In the genomic region with DNA sequence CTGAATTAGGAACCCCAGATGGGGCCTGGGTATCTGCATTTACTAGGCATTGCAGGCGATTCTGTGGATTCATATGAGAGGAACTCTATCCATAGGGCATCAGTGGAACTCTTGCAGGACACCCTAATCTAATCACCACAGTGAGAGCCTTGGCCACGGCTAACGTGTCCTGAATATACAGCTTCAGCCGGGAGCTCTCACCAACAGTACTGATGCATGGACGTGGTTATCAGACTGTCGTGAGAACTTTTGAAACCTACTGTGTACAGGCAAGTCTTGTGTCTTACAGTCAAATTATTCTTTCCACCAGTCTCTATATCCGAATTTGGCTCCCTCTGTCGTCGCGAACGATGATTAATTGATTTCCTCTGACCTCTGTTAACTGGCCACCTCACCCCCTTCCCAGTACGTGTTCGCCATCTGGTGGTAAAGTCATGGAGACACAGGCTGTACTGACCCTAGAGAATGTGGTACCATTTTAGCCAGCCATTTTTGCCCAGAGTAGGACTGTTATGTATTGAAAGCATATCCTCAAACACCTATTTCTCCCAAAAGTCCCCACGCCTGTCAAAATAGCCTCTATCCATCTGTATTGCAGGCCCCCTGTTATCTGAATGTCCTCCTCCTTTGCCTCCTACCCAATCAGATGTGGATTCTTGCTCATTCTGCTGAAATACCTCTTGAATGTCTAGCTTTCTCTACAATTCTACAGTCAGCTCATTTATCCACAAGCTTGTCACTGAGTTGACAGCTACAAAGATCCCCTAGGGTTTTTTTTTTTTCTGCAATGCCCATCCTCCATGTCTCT, we compare ENCODE assay signal across 8 cellular contexts. TPM values are rescaled to one million over a fixed set of nuclear protein-coding genes. Genes with fewer than 3 reads are reported as not detected.
A peak's percentile ranks its signal among the peaks of the same experiment; 100 is the strongest.
DNase-seq lines count a peak whose midpoint lies in the region; ATAC-seq and TF ChIP-seq lines count a peak whose summit lies in the region.

No MANE protein-coding gene starts in this region.

- no peak overlapping the region for H3K4me3 ChIP-seq in A673 (ENCODE audit: low read depth, low read length, poor library complexity, severe bottlenecking)

- H3K9me3 ChIP-seq in A673 (ENCODE audit: low read depth, low read length, poor library complexity, severe bottlenecking) (no peaks in the 10 kb centered on the region), T-helper 17 cell (ENCODE audit: control insufficient read depth, low read length, poor library complexity, severe bottlenecking) (no peaks in the 10 kb centered on the region)

- H3K4me1 Mint-ChIP-seq in HFFc6 (ENCODE audit: low read depth) (peaks cover 21% of the 10 kb centered on the region), T-helper 17 cell (peaks cover 2% of the 10 kb centered on the region)

- CTCF ChIA-PET in A673 (lab: Charles Lee), result interaction anchor here (0.7 to 1.9 kb wide), 6 partner anchors 82 to 218 kb away, joined by 3 to 8 read pairs (median 3); no protein-coding TSS in a partner anchor

- DNase-seq in A673 (ENCODE audit: low spot score) (peak; percentile 62), GM10266 (ENCODE audit: extremely low spot score) (peak; percentile 66), HFFc6 (peak; percentile 75), NCI-H1048 (lab: John Stamatoyannopoulos, UW) (peak; percentile 31), T-helper 17 cell (no peak), myocyte (ENCODE audit: low read depth) (peak; percentile 83)
- no peak for DNase-seq in effector CD8-positive, alpha-beta T cell (lab: John Stamatoyannopoulos, UW)

- ATAC-seq in T-helper 17 cell (peak; percentile 48), esophagus mucosa (peak; percentile 85)

- H3K36me3 ChIP-seq in A673 (ENCODE audit: insufficient read depth, low read length, poor library complexity, severe bottlenecking), result no peaks in the 10 kb centered on the region

- BruUV-seq in A673 (replicated peaks; lab: Mats Ljungman, UMichigan), result no TSS peak

- no peak overlapping the region for H3K27ac ChIP-seq in A673 (ENCODE audit: low read depth, low read length, poor library complexity, severe bottlenecking)

- peak; percentile 77 for TF ChIP-seq CTCF in A673 (conservative IDR thresholded peaks at IDR 0.05; ENCODE audit: low read depth, low read length)
- TF ChIP-seq CTCF in GM10266 (IDR thresholded peaks at IDR 0.05; ENCODE audit: control insufficient read depth, insufficient read depth, low read depth, missing control alignments), result peak; percentile 93
- peak; percentile 95 for TF ChIP-seq CTCF in HFFc6 (IDR thresholded peaks at IDR 0.05)

- H3K4me1 ChIP-seq in A673 (ENCODE audit: insufficient read depth, low read length, poor library complexity, severe bottlenecking), result no peaks in the 10 kb centered on the region

- H3K36me3 Mint-ChIP-seq in HFFc6 (ENCODE audit: low read depth) (no peaks in the 10 kb centered on the region), T-helper 17 cell (ENCODE audit: low read depth) (peaks cover 2% of the 10 kb centered on the region)

- H3K4me3 Mint-ChIP-seq in HFFc6 (no peak overlapping the region), T-helper 17 cell (no peak overlapping the region)

- no peaks in the 10 kb centered on the region for H3K27me3 ChIP-seq in A673 (replicated peaks; ENCODE audit: insufficient read depth, low read depth, low read length, poor library complexity)

- H3K9me3 Mint-ChIP-seq in HFFc6, result no peaks in the 10 kb centered on the region

- H3K27me3 Mint-ChIP-seq in HFFc6 (ENCODE audit: insufficient read depth) (peaks cover 18% of the 10 kb centered on the region), T-helper 17 cell (peaks cover 51% of the 10 kb centered on the region)

- intact Hi-C loops in A673 (cut with micrococcal nuclease; ENCODE audit: unreplicated experiment), result loop anchor here (1.0 to 5.0 kb wide), 3 partner anchors 100 to 217 kb away; no protein-coding TSS in a partner anchor

- H3K27ac Mint-ChIP-seq in HFFc6 (no peak overlapping the region), T-helper 17 cell (no peak overlapping the region)

- POLR2A ChIA-PET in A673 (lab: Charles Lee; ENCODE audit: low non-redundant PET), result no interaction called here

RNA-seq across cellular contexts. Expression of a gene that starts 39.7 kb away (rescaled TPM):
- not detected in 2 replicates for total RNA-seq in A673 (2021)
- total RNA-seq in HFFc6 (2021; fragmentation: NEBNext Ultra II Directional; extraction: Animal tissue kit (Norgen Biotek cat#: 25700)), result not detected
- under 1 TPM in 1 of 2 donors, not detected in 1; 0.21 TPM for total RNA-seq in T-helper 17 cell
- 0.56 TPM for total RNA-seq in esophagus mucosa
- total RNA-seq in myocyte, result 0.32 TPM in 1 of 2 replicates, not detected in the other
- 0.13 TPM for polyA plus RNA-seq in myocyte (2012)

RNA-seq across cellular contexts. Expression of a gene that starts 42.8 kb away (rescaled TPM):
- total RNA-seq in A673 (2021) (0.42 and 0.80 TPM in 2 replicates), T-helper 17 cell (1 to 10 TPM in 1 of 2 donors, under 1 TPM in 1; 0.70 to 1.1 TPM), esophagus mucosa (not detected), myocyte (1.3 and 5.8 TPM in 2 replicates)
- under 1 TPM in 1 of 6 experiments, not detected in 5; 0.57 TPM for total RNA-seq in HFFc6 (2021; fragmentation: NEBNext Ultra II Directional; extraction: Animal tissue kit (Norgen Biotek cat#: 25700))
- polyA plus RNA-seq in myocyte (2012), result 0.26 TPM

Comparison
In these comparisons a context has a peak if more than half of its experiments do, and no peak if none do; other contexts are left out.
1. DNase-seq: peak in A673 (single experiment), GM10266 (single experiment), HFFc6 (single experiment), NCI-H1048 (single experiment) and myocyte (single experiment); none in T-helper 17 cell (0 of 3) and effector CD8-positive, alpha-beta T cell (single experiment).
2. Peak in every context shown above with its lines, with median percentiles within 50 percentile points of each other: CTCF ChIP-seq.